ENCODE assay signal across 1 cellular context in the genomic region with DNA sequence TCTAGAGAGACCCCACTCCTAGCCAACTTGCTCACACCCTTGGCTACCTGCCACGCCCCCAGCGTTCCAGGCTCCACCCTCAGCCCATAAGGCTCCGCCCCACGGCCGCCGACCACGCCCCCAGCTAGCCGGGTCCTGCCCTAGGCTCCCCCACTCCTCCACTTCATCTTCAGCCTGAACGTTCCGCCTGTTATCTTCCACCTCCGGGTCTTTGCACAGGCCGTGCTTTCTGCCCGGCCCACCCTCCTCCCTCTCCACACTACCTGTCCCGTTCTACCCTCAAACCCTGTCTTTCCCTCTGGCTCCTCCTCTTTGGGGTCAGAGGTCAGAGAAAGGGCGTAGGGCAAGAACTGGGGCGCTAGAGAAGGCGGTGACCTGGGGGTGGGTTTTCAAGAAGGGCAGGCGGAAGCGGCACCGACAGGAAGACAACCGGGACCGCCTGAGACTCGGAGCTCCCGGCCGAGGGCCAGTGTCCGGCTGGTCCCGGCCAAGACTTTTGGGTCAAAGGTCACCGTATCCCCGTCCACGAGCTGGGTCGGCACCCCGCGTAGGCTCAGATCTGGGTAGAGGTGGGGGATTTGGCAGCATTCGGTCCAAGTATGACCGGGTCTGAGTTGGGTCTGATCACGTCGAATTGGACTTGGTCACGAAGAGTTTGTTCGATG.
TF ChIP-seq lines count a peak whose summit lies in the region.

No MANE protein-coding gene starts in this region.

TF ChIP-seq in K562, 482 proteins besides CTCF, POLR2A, EP300 and RAD21 (continued from another document and continues in another):
- TF ChIP-seq BDP1 (IDR thresholded peaks at IDR 0.05; ENCODE audit: insufficient read depth, insufficient read length) (no peak), MIER1 (IDR thresholded peaks at IDR 0.05; ENCODE audit: low read depth) (peak; percentile 77), MTA2 (IDR thresholded peaks at IDR 0.05; ENCODE audit: low read depth) (peak; percentile 88), CBFB (CRISPR knock-in tag; IDR thresholded peaks at IDR 0.05) (no peak), KLF6 (CRISPR knock-in tag; IDR thresholded peaks at IDR 0.05; ENCODE audit: borderline replicate concordance) (no peak), SIRT6 (IDR thresholded peaks at IDR 0.05; ENCODE audit: low read depth, low read length) (no peak), YBX1 (IDR thresholded peaks at IDR 0.05) (no peak), PTTG1 (tag; IDR thresholded peaks at IDR 0.05; ENCODE audit: low read depth) (no peak), SRSF7 (optimal IDR thresholded peaks at IDR 0.05; ENCODE audit: low read depth, low read length) (no peak), ELF1 (tag; IDR thresholded peaks at IDR 0.05) (no peak; the same call in 1 of the 2 replicates), ZBTB8A (IDR thresholded peaks at IDR 0.05; ENCODE audit: partially characterized antibody) (no peak), ZNF695 (CRISPR knock-in tag; IDR thresholded peaks at IDR 0.05) (no peak), MCM7 (IDR thresholded peaks at IDR 0.05) (no peak), KAT2B (IDR thresholded peaks at IDR 0.05; ENCODE audit: low read depth, low read length) (no peak), ZNF134 (CRISPR knock-in tag; conservative IDR thresholded peaks at IDR 0.05) (no peak), SREBF1 (IDR thresholded peaks at IDR 0.05; ENCODE audit: borderline replicate concordance, low read depth, low read length) (no peak), NR2C2 (CRISPR knock-in tag; IDR thresholded peaks at IDR 0.05) (peak; percentile 98), NR2C2 (tag; IDR thresholded peaks at IDR 0.05) (peak; percentile 99), MYC (IDR thresholded peaks at IDR 0.05; ENCODE audit: low read depth, low read length) (peak; percentile 62; the same call in 1 of the 2 replicates), MYC (CRISPR knock-in tag; IDR thresholded peaks at IDR 0.05; ENCODE audit: borderline replicate concordance, low read depth) (no peak), TOE1 (IDR thresholded peaks at IDR 0.05; ENCODE audit: borderline replicate concordance) (peak; percentile 97), TOE1 (CRISPR knock-in tag; IDR thresholded peaks at IDR 0.05; ENCODE audit: borderline replicate concordance, low read depth) (0 out of 2 replicates have a peak, but pooled peaks have one; percentile 49), ESRRA (IDR thresholded peaks at IDR 0.05; ENCODE audit: borderline replicate concordance, low read depth) (peak; percentile 94), XRCC5 (IDR thresholded peaks at IDR 0.05; ENCODE audit: low read depth, low read length) (peak; percentile 97)
- TF ChIP-seq, protein P1, sequence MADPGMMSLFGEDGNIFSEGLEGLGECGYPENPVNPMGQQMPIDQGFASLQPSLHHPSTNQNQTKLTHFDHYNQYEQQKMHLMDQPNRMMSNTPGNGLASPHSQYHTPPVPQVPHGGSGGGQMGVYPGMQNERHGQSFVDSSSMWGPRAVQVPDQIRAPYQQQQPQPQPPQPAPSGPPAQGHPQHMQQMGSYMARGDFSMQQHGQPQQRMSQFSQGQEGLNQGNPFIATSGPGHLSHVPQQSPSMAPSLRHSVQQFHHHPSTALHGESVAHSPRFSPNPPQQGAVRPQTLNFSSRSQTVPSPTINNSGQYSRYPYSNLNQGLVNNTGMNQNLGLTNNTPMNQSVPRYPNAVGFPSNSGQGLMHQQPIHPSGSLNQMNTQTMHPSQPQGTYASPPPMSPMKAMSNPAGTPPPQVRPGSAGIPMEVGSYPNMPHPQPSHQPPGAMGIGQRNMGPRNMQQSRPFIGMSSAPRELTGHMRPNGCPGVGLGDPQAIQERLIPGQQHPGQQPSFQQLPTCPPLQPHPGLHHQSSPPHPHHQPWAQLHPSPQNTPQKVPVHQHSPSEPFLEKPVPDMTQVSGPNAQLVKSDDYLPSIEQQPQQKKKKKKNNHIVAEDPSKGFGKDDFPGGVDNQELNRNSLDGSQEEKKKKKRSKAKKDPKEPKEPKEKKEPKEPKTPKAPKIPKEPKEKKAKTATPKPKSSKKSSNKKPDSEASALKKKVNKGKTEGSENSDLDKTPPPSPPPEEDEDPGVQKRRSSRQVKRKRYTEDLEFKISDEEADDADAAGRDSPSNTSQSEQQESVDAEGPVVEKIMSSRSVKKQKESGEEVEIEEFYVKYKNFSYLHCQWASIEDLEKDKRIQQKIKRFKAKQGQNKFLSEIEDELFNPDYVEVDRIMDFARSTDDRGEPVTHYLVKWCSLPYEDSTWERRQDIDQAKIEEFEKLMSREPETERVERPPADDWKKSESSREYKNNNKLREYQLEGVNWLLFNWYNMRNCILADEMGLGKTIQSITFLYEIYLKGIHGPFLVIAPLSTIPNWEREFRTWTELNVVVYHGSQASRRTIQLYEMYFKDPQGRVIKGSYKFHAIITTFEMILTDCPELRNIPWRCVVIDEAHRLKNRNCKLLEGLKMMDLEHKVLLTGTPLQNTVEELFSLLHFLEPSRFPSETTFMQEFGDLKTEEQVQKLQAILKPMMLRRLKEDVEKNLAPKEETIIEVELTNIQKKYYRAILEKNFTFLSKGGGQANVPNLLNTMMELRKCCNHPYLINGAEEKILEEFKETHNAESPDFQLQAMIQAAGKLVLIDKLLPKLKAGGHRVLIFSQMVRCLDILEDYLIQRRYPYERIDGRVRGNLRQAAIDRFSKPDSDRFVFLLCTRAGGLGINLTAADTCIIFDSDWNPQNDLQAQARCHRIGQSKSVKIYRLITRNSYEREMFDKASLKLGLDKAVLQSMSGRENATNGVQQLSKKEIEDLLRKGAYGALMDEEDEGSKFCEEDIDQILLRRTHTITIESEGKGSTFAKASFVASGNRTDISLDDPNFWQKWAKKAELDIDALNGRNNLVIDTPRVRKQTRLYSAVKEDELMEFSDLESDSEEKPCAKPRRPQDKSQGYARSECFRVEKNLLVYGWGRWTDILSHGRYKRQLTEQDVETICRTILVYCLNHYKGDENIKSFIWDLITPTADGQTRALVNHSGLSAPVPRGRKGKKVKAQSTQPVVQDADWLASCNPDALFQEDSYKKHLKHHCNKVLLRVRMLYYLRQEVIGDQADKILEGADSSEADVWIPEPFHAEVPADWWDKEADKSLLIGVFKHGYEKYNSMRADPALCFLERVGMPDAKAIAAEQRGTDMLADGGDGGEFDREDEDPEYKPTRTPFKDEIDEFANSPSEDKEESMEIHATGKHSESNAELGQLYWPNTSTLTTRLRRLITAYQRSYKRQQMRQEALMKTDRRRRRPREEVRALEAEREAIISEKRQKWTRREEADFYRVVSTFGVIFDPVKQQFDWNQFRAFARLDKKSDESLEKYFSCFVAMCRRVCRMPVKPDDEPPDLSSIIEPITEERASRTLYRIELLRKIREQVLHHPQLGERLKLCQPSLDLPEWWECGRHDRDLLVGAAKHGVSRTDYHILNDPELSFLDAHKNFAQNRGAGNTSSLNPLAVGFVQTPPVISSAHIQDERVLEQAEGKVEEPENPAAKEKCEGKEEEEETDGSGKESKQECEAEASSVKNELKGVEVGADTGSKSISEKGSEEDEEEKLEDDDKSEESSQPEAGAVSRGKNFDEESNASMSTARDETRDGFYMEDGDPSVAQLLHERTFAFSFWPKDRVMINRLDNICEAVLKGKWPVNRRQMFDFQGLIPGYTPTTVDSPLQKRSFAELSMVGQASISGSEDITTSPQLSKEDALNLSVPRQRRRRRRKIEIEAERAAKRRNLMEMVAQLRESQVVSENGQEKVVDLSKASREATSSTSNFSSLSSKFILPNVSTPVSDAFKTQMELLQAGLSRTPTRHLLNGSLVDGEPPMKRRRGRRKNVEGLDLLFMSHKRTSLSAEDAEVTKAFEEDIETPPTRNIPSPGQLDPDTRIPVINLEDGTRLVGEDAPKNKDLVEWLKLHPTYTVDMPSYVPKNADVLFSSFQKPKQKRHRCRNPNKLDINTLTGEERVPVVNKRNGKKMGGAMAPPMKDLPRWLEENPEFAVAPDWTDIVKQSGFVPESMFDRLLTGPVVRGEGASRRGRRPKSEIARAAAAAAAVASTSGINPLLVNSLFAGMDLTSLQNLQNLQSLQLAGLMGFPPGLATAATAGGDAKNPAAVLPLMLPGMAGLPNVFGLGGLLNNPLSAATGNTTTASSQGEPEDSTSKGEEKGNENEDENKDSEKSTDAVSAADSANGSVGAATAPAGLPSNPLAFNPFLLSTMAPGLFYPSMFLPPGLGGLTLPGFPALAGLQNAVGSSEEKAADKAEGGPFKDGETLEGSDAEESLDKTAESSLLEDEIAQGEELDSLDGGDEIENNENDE (IDR thresholded peaks at IDR 0.05; ENCODE audit: low read depth, low read length) = no peak
- TF ChIP-seq, protein P2, sequence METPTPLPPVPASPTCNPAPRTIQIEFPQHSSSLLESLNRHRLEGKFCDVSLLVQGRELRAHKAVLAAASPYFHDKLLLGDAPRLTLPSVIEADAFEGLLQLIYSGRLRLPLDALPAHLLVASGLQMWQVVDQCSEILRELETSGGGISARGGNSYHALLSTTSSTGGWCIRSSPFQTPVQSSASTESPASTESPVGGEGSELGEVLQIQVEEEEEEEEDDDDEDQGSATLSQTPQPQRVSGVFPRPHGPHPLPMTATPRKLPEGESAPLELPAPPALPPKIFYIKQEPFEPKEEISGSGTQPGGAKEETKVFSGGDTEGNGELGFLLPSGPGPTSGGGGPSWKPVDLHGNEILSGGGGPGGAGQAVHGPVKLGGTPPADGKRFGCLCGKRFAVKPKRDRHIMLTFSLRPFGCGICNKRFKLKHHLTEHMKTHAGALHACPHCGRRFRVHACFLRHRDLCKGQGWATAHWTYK (CRISPR knock-in tag; IDR thresholded peaks at IDR 0.05) = no peak
- TF ChIP-seq, protein P3, sequence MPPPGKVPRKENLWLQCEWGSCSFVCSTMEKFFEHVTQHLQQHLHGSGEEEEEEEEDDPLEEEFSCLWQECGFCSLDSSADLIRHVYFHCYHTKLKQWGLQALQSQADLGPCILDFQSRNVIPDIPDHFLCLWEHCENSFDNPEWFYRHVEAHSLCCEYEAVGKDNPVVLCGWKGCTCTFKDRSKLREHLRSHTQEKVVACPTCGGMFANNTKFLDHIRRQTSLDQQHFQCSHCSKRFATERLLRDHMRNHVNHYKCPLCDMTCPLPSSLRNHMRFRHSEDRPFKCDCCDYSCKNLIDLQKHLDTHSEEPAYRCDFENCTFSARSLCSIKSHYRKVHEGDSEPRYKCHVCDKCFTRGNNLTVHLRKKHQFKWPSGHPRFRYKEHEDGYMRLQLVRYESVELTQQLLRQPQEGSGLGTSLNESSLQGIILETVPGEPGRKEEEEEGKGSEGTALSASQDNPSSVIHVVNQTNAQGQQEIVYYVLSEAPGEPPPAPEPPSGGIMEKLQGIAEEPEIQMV (tag; conservative IDR thresholded peaks at IDR 0.05; ENCODE audit: low read depth) = no peak
- TF ChIP-seq, protein P4, sequence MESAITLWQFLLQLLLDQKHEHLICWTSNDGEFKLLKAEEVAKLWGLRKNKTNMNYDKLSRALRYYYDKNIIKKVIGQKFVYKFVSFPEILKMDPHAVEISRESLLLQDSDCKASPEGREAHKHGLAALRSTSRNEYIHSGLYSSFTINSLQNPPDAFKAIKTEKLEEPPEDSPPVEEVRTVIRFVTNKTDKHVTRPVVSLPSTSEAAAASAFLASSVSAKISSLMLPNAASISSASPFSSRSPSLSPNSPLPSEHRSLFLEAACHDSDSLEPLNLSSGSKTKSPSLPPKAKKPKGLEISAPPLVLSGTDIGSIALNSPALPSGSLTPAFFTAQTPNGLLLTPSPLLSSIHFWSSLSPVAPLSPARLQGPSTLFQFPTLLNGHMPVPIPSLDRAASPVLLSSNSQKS (CRISPR knock-in tag; IDR thresholded peaks at IDR 0.05) = 0 out of 2 replicates have a peak, but pooled peaks have one; percentile 32
